In genomic region chr18:32389868-32390267, GRCh38 we compare ENCODE assay signal across 18 cellular contexts.
A peak's percentile ranks its signal among the peaks of the same experiment; 100 is the strongest.
DNase-seq lines count a peak whose midpoint lies in the region; ATAC-seq and TF ChIP-seq lines count a peak whose summit lies in the region.
"Had no signal": no experiment of that assay in that cellular context is flagged by ENCODE, and none has a peak within 500 bp of the region (broad histone marks: within the 10 kb centered on the region; RNA-seq: fewer than 3 reads in every experiment).

No MANE protein-coding gene starts in this region.

- no peaks in the 10 kb centered on the region for H3K4me1 ChIP-seq in right cardiac atrium (ENCODE audit: control insufficient read depth, insufficient read depth, low read length)
- H3K4me1 ChIP-seq: spleen had no signal

- H3K9me3 ChIP-seq in right cardiac atrium (ENCODE audit: control insufficient read depth, low read length) = no peaks in the 10 kb centered on the region
- H3K9me3 ChIP-seq: spleen had no signal

- no peak overlapping the region for H3K4me3 ChIP-seq in right cardiac atrium (ENCODE audit: low read length)
- H3K4me3 ChIP-seq: spleen had no signal

- ATAC-seq in right cardiac atrium = peak; percentile 59 to 73
- no peak for ATAC-seq in HG03039 (IDR thresholded peaks at IDR 0.05; ENCODE audit: unreplicated experiment)
- ATAC-seq: stimulated activated memory B cell treated with anti-CD40 and anti-IgM and Interleukin-4, amounts not matched to agents 10 μg/mL and 1 μg/mL and 100 μg/mL, for 72 hours; T-cell had no signal

- H3K27ac ChIP-seq in right cardiac atrium (ENCODE audit: low read length) = no peak overlapping the region
- H3K27ac ChIP-seq: spleen, WERI-Rb-1 had no signal

- no peak for TF ChIP-seq EP300 in Ishikawa (IDR thresholded peaks at IDR 0.05; ENCODE audit: borderline replicate concordance)

- TF ChIP-seq RAD21 in Ishikawa (IDR thresholded peaks at IDR 0.05; ENCODE audit: low read depth) = no peak

- no peaks in the 10 kb centered on the region for H3K27me3 ChIP-seq in right cardiac atrium (ENCODE audit: control insufficient read depth, insufficient read depth)
- H3K27me3 ChIP-seq: spleen had no signal

- 70% methylated on average over 4 of the region's 4 CpGs for WGBS in right cardiac atrium

- peak; percentile 53 for DNase-seq in COR-L47 (lab: John Stamatoyannopoulos, UW)
- peak; percentile 94 for DNase-seq in NCI-H510A treated with DMSO at 0.1 percent for 48 hours (lab: John Stamatoyannopoulos, UW)
- DNase-seq in right cardiac atrium = peak; percentile 41 to 80 (median 75)
- no peak for DNase-seq in stimulated activated naive CD4-positive, alpha-beta T cell treated with Interleukin-2 at 50 U/mL for 16 hours (lab: John Stamatoyannopoulos, UW)
- DNase-seq in cerebellum (ENCODE audit: low spot score) = no peak
- no peak for DNase-seq in NCI-H128 (lab: John Stamatoyannopoulos, UW; ENCODE audit: unreplicated experiment)
- DNase-seq: amygdala, head of caudate nucleus, HFFc6, islet precursor cell, MV-4-11, NCI-H82, spleen, T-cell, WERI-Rb-1 had no signal

- intact Hi-C loops in right cardiac atrium (cut with DNase I) = loop anchor here in 1 of 4 donors (10.0 kb wide), 1 partner anchor 45 kb away; no protein-coding TSS in a partner anchor

TF ChIP-seq in Ishikawa, 13 proteins besides CTCF, POLR2A, EP300 and RAD21:
- TF ChIP-seq FOXM1 (IDR thresholded peaks at IDR 0.05; ENCODE audit: borderline replicate concordance, low read depth) = no peak
- TF ChIP-seq NFIC (IDR thresholded peaks at IDR 0.05) = peak; percentile 78

Comparison
In these comparisons a context has a peak if more than half of its experiments do, and no peak if none do; other contexts are left out.
1. DNase-seq: peak in COR-L47 (single experiment), NCI-H510A treated with DMSO at 0.1 percent for 48 hours (single experiment) and right cardiac atrium (3 of 3); none in stimulated activated naive CD4-positive, alpha-beta T cell treated with Interleukin-2 at 50 U/mL for 16 hours (single experiment), cerebellum (single experiment) and NCI-H128 (single experiment).